ENCODE assay signal across 35 cellular contexts in the genomic region with DNA sequence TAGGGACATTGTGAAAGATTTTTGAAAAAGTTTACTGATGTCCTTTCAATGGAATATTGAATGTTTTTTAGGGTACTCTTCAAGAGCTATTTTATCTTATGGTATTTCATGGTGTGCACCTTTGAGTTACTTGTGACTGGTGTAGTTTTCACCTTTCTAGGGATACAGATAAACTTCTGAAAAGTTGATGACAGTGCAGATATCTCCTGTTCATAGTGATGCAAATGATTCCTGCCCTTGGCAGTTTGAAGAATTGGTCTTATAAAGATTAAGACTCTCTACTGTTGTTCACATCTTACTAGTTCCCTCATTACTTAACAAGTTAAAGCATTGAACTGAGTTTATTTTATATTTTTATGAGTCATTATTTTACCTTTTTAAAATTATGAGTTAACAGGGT.
"Had no signal": no experiment of that assay in that cellular context is flagged by ENCODE, and none has a peak within 500 bp of the region (broad histone marks: within the 10 kb centered on the region; RNA-seq: fewer than 3 reads in every experiment).

No MANE protein-coding gene starts in this region.

- H3K27me3 ChIP-seq: MG63 had no signal

- DNase-seq: MG63, MM.1S, MV-4-11, NCI-H1048, NCI-H1092, NCI-H1092 treated with DMSO at 0.1 percent for 48 hours, NCI-H1105, NCI-H1105 treated with DMSO at 0.1 percent for 48 hours, NCI-H1417, NCI-H1417 treated with DMSO at 0.1 percent for 48 hours, NCI-H1436, NCI-H1436 treated with DMSO at 0.1 percent for 48 hours, NCI-H146, NCI-H1694, NCI-H1694 treated with DMSO at 0.1 percent for 48 hours, NCI-H187, NCI-H187 treated with DMSO at 0.1 percent for 48 hours, NCI-H1930, NCI-H2029, NCI-H2029 treated with DMSO at 0.1 percent for 48 hours, NCI-H2081, NCI-H2081 treated with DMSO at 0.1 percent for 48 hours, NCI-H2107, NCI-H2171, NCI-H2171 treated with DMSO at 0.1 percent for 48 hours, NCI-H2227 treated with DMSO at 0.1 percent for 48 hours, NCI-H226, NCI-H345, NCI-H446, NCI-H446 treated with DMSO at 0.1 percent for 48 hours, NCI-H510A, NCI-H510A treated with DMSO at 0.1 percent for 48 hours, NCI-H524, NCI-H524 treated with DMSO at 0.1 percent for 48 hours, NCI-H526 had no signal

- H3K4me3 ChIP-seq: MG63 had no signal

- H3K9me3 ChIP-seq: MG63 had no signal

- H3K36me3 ChIP-seq: MG63 had no signal
